ENCODE assay signal across 8 cellular contexts in the genomic region with DNA sequence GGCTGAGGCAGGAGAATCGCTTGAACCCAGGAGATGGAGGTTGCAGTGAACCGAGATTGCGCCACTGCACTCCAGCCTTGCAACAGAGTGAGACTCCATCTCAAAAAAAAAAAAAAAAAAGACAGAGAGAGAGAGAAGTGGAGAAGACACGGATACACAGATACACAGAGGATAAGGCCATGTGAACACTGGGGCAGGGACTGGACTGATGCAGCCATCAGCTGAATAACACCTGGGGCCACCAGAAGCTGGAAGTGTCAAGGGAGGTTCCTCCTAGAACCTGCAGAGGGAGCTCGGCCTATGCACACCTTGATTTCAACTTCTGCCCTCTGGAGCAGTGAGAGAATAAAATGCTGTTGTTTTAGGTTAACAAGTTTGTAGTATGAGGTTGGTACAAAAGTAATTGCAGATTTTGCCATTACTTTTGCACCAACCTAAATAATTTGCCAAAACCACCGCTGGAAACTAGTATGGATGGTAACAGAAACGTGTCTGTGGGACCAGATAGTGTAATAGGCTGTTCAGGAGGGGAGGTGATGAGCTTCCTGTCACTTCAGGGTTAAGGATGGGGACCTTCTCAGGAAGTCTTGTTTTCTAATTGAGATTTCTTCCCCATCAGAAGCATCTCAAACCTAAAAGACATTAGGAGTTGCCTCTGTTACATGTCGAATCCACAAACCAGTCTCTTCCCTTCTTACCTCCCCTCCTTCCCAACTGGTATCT. TPM values are rescaled to one million over a fixed set of nuclear protein-coding genes. Genes with fewer than 3 reads are reported as not detected.
DNase-seq lines count a peak whose midpoint lies in the region; ATAC-seq, FAIRE-seq and TF ChIP-seq lines count a peak whose summit lies in the region.

No MANE protein-coding gene starts in this region.

- H3K79me2 ChIP-seq in smooth muscle cell (ENCODE audit: low read depth), result no peaks in the 10 kb centered on the region

- H3K9ac ChIP-seq in smooth muscle cell (ENCODE audit: low read depth), result no peak overlapping the region

- H3F3A ChIP-seq in smooth muscle cell (ENCODE audit: low read depth), result no peaks in the 10 kb centered on the region

- H3K9me3 ChIP-seq in CD4-positive, alpha-beta T cell (ENCODE audit: control insufficient read depth, low read length), result no peaks in the 10 kb centered on the region
- H3K9me3 ChIP-seq in smooth muscle cell (replicated peaks; ENCODE audit: low read depth) (no peaks in the 10 kb centered on the region), vagina (no peaks in the 10 kb centered on the region)

- in situ Hi-C loops in SK-MEL-5 (cut with HindIII; ENCODE audit: low pct_unique_long_range_greater_than_20kb, low sequenced_read_pairs), result no loop called here

- H2AFZ ChIP-seq in smooth muscle cell (ENCODE audit: low read depth), result no peak overlapping the region

- peak; percentile 21 for TF ChIP-seq CTCF in CD4-positive, alpha-beta T cell (IDR thresholded peaks at IDR 0.05)
- TF ChIP-seq CTCF in fibroblast of the aortic adventitia (IDR thresholded peaks at IDR 0.05; ENCODE audit: insufficient read depth, low read length) (peak; percentile 78), smooth muscle cell (IDR thresholded peaks at IDR 0.05; ENCODE audit: borderline replicate concordance, insufficient read depth, poor library complexity, severe bottlenecking) (peak; percentile 37), vagina (IDR thresholded peaks at IDR 0.05) (no peak)

- no peak for FAIRE-seq in GM12891 (lab: Jason Lieb, UNC)

- POLR2A ChIA-PET in CD4-positive, alpha-beta T cell (lab: Charles Lee), result no interaction called here

- CTCF ChIA-PET in CD4-positive, alpha-beta T cell (lab: Charles Lee), result no interaction called here

- intact Hi-C loops in CD4-positive, alpha-beta T cell (cut with DNase I, micrococcal nuclease), result no loop called here
- intact Hi-C loops in vagina (cut with DNase I), result no loop called here

- no peak overlapping the region for H3K4me2 ChIP-seq in smooth muscle cell

- H3K36me3 Mint-ChIP-seq in CD4-positive, alpha-beta T cell (ENCODE audit: low read depth), result no peaks in the 10 kb centered on the region

- no peak overlapping the region for H3K4me3 Mint-ChIP-seq in CD4-positive, alpha-beta T cell

- ATAC-seq in CD4-positive, alpha-beta T cell (ENCODE audit: poor library complexity), result no peak

- WGBS in smooth muscle cell (ENCODE audit: low lambda C conversion rate), result 60% methylated on average over 7 of the region's 8 CpGs

- H3K27ac ChIP-seq in CD4-positive, alpha-beta T cell (ENCODE audit: low read depth, low read length), result no peak overlapping the region
- H3K27ac ChIP-seq in smooth muscle cell (ENCODE audit: low read depth) (no peak overlapping the region), vagina (no peak overlapping the region)

- H3K36me3 ChIP-seq in smooth muscle cell (ENCODE audit: low read depth), result no peaks in the 10 kb centered on the region
- no peaks in the 10 kb centered on the region for H3K36me3 ChIP-seq in vagina

- TF ChIP-seq POLR2A in vagina (IDR thresholded peaks at IDR 0.05), result no peak
- no peak for TF ChIP-seq POLR2A in GM12891 (IDR thresholded peaks at IDR 0.05; ENCODE audit: low read depth, low read length)

- no peaks in the 10 kb centered on the region for H3K27me3 Mint-ChIP-seq in CD4-positive, alpha-beta T cell

- no peak overlapping the region for H3K27ac Mint-ChIP-seq in CD4-positive, alpha-beta T cell

- H3K4me3 ChIP-seq in fibroblast of the aortic adventitia (ENCODE audit: low read depth, low read length), result no peak overlapping the region
- no peak overlapping the region for H3K4me3 ChIP-seq in smooth muscle cell
- H3K4me3 ChIP-seq in vagina, result no peak overlapping the region

- H3K9me3 Mint-ChIP-seq in CD4-positive, alpha-beta T cell, result peaks cover 3% of the 10 kb centered on the region

- peak in 1 of 10 experiments; percentile 6 for DNase-seq in CD4-positive, alpha-beta T cell
- DNase-seq in HT-29 (ENCODE audit: low spot score) (peak; percentile 95), SK-MEL-5 (ENCODE audit: low read depth, low spot score) (peak; percentile 37), fibroblast of the aortic adventitia (ENCODE audit: low read depth) (peak; percentile 60), smooth muscle cell (lab: John Stamatoyannopoulos, UW; ENCODE audit: unreplicated experiment) (no peak), vagina (ENCODE audit: extremely low spot score in 2 of 2) (no peak), GM12891 (ENCODE audit: insufficient read length, low spot score) (no peak), GDM1 (lab: John Stamatoyannopoulos, UW) (no peak)

- H3K4me1 Mint-ChIP-seq in CD4-positive, alpha-beta T cell (ENCODE audit: low read depth), result no peaks in the 10 kb centered on the region

- no peaks in the 10 kb centered on the region for H4K20me1 ChIP-seq in smooth muscle cell (ENCODE audit: low read depth)

- H3K4me1 ChIP-seq in smooth muscle cell (ENCODE audit: low read depth) (no peaks in the 10 kb centered on the region), vagina (no peaks in the 10 kb centered on the region)

- H3K27me3 ChIP-seq in CD4-positive, alpha-beta T cell (ENCODE audit: control insufficient read depth, insufficient read depth, low read length), result no peaks in the 10 kb centered on the region
- no peaks in the 10 kb centered on the region for H3K27me3 ChIP-seq in smooth muscle cell (ENCODE audit: low read depth)
- no peaks in the 10 kb centered on the region for H3K27me3 ChIP-seq in vagina

TF ChIP-seq in GM12891, 5 proteins besides CTCF, POLR2A, EP300 and RAD21:
- TF ChIP-seq POU2F2 (IDR thresholded peaks at IDR 0.05; ENCODE audit: low read depth, low read length) (no peak), TAF1 (IDR thresholded peaks at IDR 0.05; ENCODE audit: low read depth, low read length) (no peak), PAX5 (IDR thresholded peaks at IDR 0.05; ENCODE audit: insufficient read depth, low read length, severe bottlenecking) (no peak), POLR2AphosphoS5 (IDR thresholded peaks at IDR 0.05; ENCODE audit: low read depth, low read length) (no peak), SPI1 (IDR thresholded peaks at IDR 0.05; ENCODE audit: low read depth, low read length) (no peak)

RNA-seq across cellular contexts. Expression of gene IGSF23, which starts 36.4 kb away (rescaled TPM):
- total RNA-seq in CD4-positive, alpha-beta T cell, result not detected
- not detected in 2 replicates for total RNA-seq in HT-29 (2014; rRNA removed; shearing (Covaris generic))
- total RNA-seq in SK-MEL-5 (2014; rRNA removed; shearing (Covaris generic)), result not detected in 2 replicates
- polyA plus RNA-seq in SK-MEL-5 (2015; cell fraction: cytosol; rRNA removed), result not detected in 2 replicates
- polyA plus RNA-seq in SK-MEL-5 (2015; cell fraction: nucleus; rRNA removed), result not detected in 2 replicates
- not detected in 2 replicates for total RNA-seq in fibroblast of the aortic adventitia (ENCODE audit: low replicate concordance)
- total RNA-seq in smooth muscle cell, result not detected in 2 replicates
- not detected in 2 replicates for polyA plus RNA-seq in smooth muscle cell
- not detected for total RNA-seq in vagina
- polyA plus RNA-seq in GM12891 (2012; ENCODE audit: low read depth, missing spikeins), result not detected

RNA-seq across cellular contexts. Expression of gene CEACAM20, which starts 47.5 kb away (rescaled TPM):
- total RNA-seq in CD4-positive, alpha-beta T cell, result not detected
- total RNA-seq in HT-29 (2014; rRNA removed; shearing (Covaris generic)), result not detected in 2 replicates
- not detected in 2 replicates for total RNA-seq in SK-MEL-5 (2014; rRNA removed; shearing (Covaris generic))
- not detected in 2 replicates for polyA plus RNA-seq in SK-MEL-5 (2015; cell fraction: cytosol; rRNA removed)
- polyA plus RNA-seq in SK-MEL-5 (2015; cell fraction: nucleus; rRNA removed), result not detected in 2 replicates
- total RNA-seq in fibroblast of the aortic adventitia (ENCODE audit: low replicate concordance) (not detected in 2 replicates), smooth muscle cell (not detected in 2 replicates), vagina (not detected)
- polyA plus RNA-seq in smooth muscle cell, result 0.08 TPM in 1 of 2 replicates, not detected in the other
- polyA plus RNA-seq in GM12891 (2012; ENCODE audit: low read depth, missing spikeins), result not detected

Comparison
In these comparisons a context has a peak if more than half of its experiments do, and no peak if none do; other contexts are left out.
1. DNase-seq: peak in HT-29 (single experiment), SK-MEL-5 (single experiment) and fibroblast of the aortic adventitia (single experiment); none in smooth muscle cell (single experiment), vagina (0 of 2), GM12891 (single experiment) and GDM1 (single experiment).
2. CTCF ChIP-seq: peak in CD4-positive, alpha-beta T cell (single experiment), fibroblast of the aortic adventitia (single experiment) and smooth muscle cell (single experiment); none in vagina (0 of 3).